ENCODE assay signal across 8 cellular contexts in the genomic region with DNA sequence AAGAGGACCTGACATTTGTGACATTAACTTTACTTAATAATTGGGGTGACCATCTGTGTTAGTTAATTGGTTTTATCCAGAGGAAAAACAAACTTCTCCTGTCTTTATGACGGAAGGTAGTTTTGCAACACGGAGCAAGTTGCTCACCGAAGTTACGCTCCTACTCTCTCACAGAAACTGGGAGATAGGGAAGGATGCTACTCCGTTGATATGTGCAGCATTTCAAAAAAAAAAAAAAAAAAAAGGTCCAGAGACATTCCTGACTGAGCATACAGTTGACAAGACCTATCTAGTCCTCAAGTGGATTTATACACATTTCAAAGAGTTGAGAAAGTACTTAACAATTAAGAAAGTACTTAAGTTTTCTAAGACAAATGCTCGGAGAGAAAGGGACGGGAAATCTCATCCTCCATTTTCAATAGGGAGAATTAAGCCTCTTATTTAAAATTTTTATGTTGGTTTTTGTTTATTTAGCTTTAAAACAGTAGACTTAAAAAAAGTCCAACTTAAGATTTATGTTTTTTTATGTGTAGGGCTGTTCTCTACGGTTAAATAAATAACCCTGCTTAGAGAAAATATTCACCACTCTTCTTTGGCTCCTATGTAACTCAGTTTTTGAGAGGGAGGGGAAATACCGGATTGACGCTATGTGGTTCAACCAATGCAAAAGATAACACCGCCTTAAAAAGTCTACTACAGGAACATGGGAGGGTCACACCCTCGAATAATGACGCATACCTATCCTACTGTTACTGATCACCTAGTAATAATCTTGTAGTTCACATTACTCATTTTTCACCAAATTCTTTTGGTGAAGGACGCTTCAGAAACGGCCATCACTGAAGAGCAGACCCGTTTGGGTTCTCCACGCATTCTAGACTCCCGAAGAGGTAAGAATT. TPM values are rescaled to one million over a fixed set of nuclear protein-coding genes. Genes with fewer than 3 reads are reported as not detected.
DNase-seq lines count a peak whose midpoint lies in the region; ATAC-seq and TF ChIP-seq lines count a peak whose summit lies in the region.

A gene (plus strand): TSS at position 787 of the 899 bp plus-strand sequence. CDS start 50,286 bp downstream, outside the sequence.

- peak within 1 kb of the TSS; percentile 92 for H3K9ac ChIP-seq in HCT116 (ENCODE audit: low read length)

- H3K4me3 ChIP-seq in GM12864 (ENCODE audit: low read depth, low read length) = peak within 1 kb of the TSS; percentile 90
- H3K4me3 ChIP-seq in HCT116 (replicated peaks in 1 of 2; ENCODE audit: low read depth in 1 of 2, low read length in 2 of 2) = peak within 1 kb of the TSS; percentile 80 to 86
- peak within 1 kb of the TSS; percentile 87 to 97 (median 95) for H3K4me3 ChIP-seq in esophagus muscularis mucosa
- H3K4me3 ChIP-seq in tibial nerve = peak within 1 kb of the TSS; percentile 86 to 99 (median 90)

- CTCF ChIA-PET in HCT116 (lab: Charles Lee) = interaction anchor here (1.0 kb wide), 1 partner anchor 105 kb away, joined by 3 read pairs; no protein-coding TSS in a partner anchor

- DNase-seq in GM12864 (ENCODE audit: low read depth) (peak; percentile 70), HCT116 (ENCODE audit: low read depth, low spot score) (peak; percentile 75), NAMALWA (ENCODE audit: low spot score) (peak; percentile 60), esophagus muscularis mucosa (ENCODE audit: extremely low spot score) (no peak), tibial nerve (ENCODE audit: low spot score in 2 of 2) (peak in 1 of 2 donors; percentile 36), NCI-H2171 (lab: John Stamatoyannopoulos, UW) (no peak)
- DNase-seq in activated CD8-positive, alpha-beta memory T cell treated with anti-CD3 and anti-CD28 coated beads, Interleukin-2, amount 50 U/mL, for 4 hours = peak; percentile 29
- DNase-seq in naive thymus-derived CD8-positive, alpha-beta T cell = peak in 8 of 10 donors; percentile 48 to 80 (median 66)

- peaks cover 8 to 22% (median 17%) of the 10 kb centered on the region in 4 donors for H3K4me1 Mint-ChIP-seq in naive thymus-derived CD8-positive, alpha-beta T cell

- H3K36me3 Mint-ChIP-seq in naive thymus-derived CD8-positive, alpha-beta T cell = no peaks in the 10 kb centered on the region

- peaks cover 0 to 1% (median 0%) of the 10 kb centered on the region in 5 donors for H3K27me3 Mint-ChIP-seq in naive thymus-derived CD8-positive, alpha-beta T cell

- BruUV-seq in HCT116 (replicated peaks; lab: Mats Ljungman, UMichigan) = no TSS peak

- peak within 1 kb of the TSS; percentile 87 for H3K4me2 ChIP-seq in HCT116 (ENCODE audit: low read length)

- no peak for TF ChIP-seq RAD21 in HCT116 (IDR thresholded peaks at IDR 0.05; ENCODE audit: low read depth)

- no peaks in the 10 kb centered on the region for H3K27me3 ChIP-seq in HCT116 (ENCODE audit: insufficient read depth, low read length)
- H3K27me3 ChIP-seq in esophagus muscularis mucosa = no peaks in the 10 kb centered on the region
- H3K27me3 ChIP-seq in tibial nerve = no peaks in the 10 kb centered on the region

- no peaks in the 10 kb centered on the region for H3K79me2 ChIP-seq in HCT116 (ENCODE audit: insufficient read depth, low read length)

- H3K9me3 ChIP-seq in HCT116 (ENCODE audit: control insufficient read depth in 1 of 2, insufficient read depth in 1 of 2, low read depth in 1 of 2, low read length in 2 of 2) (no peaks in the 10 kb centered on the region), esophagus muscularis mucosa (no peaks in the 10 kb centered on the region), tibial nerve (no peaks in the 10 kb centered on the region)

- peak; percentile 15 for ATAC-seq in HCT116
- peak; percentile 27 to 46 for ATAC-seq in naive thymus-derived CD8-positive, alpha-beta T cell

- H3K27ac Mint-ChIP-seq in naive thymus-derived CD8-positive, alpha-beta T cell = peak within 1 kb of the TSS; percentile 77 to 97 (median 94)

- intact Hi-C loops in HCT116 (cut with micrococcal nuclease) (loop anchor here (2.0 to 5.0 kb wide), 2 partner anchors 19 to 45 kb away; no protein-coding TSS in a partner anchor), esophagus muscularis mucosa (cut with DNase I) (loop anchor here (2.0 to 10.0 kb wide), 3 partner anchors 19 to 577 kb away; no protein-coding TSS in a partner anchor)

- H3K9me3 Mint-ChIP-seq in naive thymus-derived CD8-positive, alpha-beta T cell = no peaks in the 10 kb centered on the region

- POLR2A ChIA-PET in HCT116 (lab: Charles Lee) = interaction anchor here (2.7 kb wide), 1 partner anchor 19 kb away, joined by 13 read pairs; no protein-coding TSS in a partner anchor
- POLR2A ChIA-PET in naive thymus-derived CD8-positive, alpha-beta T cell (lab: Charles Lee) = interaction anchor here (0.7 to 1.4 kb wide), 4 partner anchors 18 to 929 kb away, joined by 3 to 8 read pairs (median 4); a partner anchor contains a TSS

- peaks cover 4 to 20% of the 10 kb centered on the region in 2 experiments; a peak in 3 of 4 replicates for H3K4me1 ChIP-seq in HCT116 (ENCODE audit: control insufficient read depth in 1 of 2, insufficient read depth in 2 of 2, low read length in 2 of 2)
- peaks cover 8 to 37% (median 26%) of the 10 kb centered on the region in 4 donors for H3K4me1 ChIP-seq in esophagus muscularis mucosa
- H3K4me1 ChIP-seq in tibial nerve = peaks cover 0 to 52% (median 1%) of the 10 kb centered on the region in 4 donors

- WGBS in esophagus muscularis mucosa = 27% methylated on average over 18 of the region's 18 CpGs
- 18 to 21% methylated on average over 18 of the region's 18 CpGs for WGBS in tibial nerve, 2 donors

- H3K36me3 ChIP-seq in HCT116 (ENCODE audit: control insufficient read depth in 1 of 2, insufficient read depth in 2 of 2, low read length in 2 of 2) = no peaks in the 10 kb centered on the region
- no peaks in the 10 kb centered on the region for H3K36me3 ChIP-seq in esophagus muscularis mucosa
- H3K36me3 ChIP-seq in tibial nerve = no peaks in the 10 kb centered on the region

- H3K4me3 Mint-ChIP-seq in naive thymus-derived CD8-positive, alpha-beta T cell = peak within 1 kb of the TSS; percentile 87 to 96 (median 92)

- peak; percentile 28 for TF ChIP-seq POLR2A in HCT116 (IDR thresholded peaks at IDR 0.05; ENCODE audit: borderline replicate concordance, extremely low read depth, insufficient read depth, insufficient read length)
- TF ChIP-seq POLR2A in esophagus muscularis mucosa (IDR thresholded peaks at IDR 0.05; ENCODE audit: low read depth) = peak; percentile 31
- peak; percentile 46 to 47 for TF ChIP-seq POLR2A in tibial nerve (IDR thresholded peaks at IDR 0.05)

- RAD21 ChIA-PET in HCT116 (lab: Charles Lee; ENCODE audit: low non-redundant PET in 1 of 2, low total read pairs in 2 of 2, uncharacterized antibody in 2 of 2, unreplicated experiment in 2 of 2) = no interaction called here

- TF ChIP-seq EP300 in esophagus muscularis mucosa (IDR thresholded peaks at IDR 0.05) (no peak), tibial nerve (IDR thresholded peaks at IDR 0.05) (peak in 1 of 2 donors; percentile 57)

- TF ChIP-seq CTCF in GM12864 (IDR thresholded peaks at IDR 0.05; ENCODE audit: low read depth, low read length, missing control alignments) (no peak), HCT116 (IDR thresholded peaks at IDR 0.05 in 2 of 3, conservative IDR thresholded peaks at IDR 0.05 in 1 of 3; ENCODE audit: borderline replicate concordance in 1 of 3, insufficient read depth in 1 of 3, low read depth in 2 of 3, low read length in 2 of 3) (no peak), esophagus muscularis mucosa (IDR thresholded peaks at IDR 0.05) (no peak), tibial nerve (IDR thresholded peaks at IDR 0.05) (no peak)

- peak within 1 kb of the TSS; percentile 68 for H3K27ac ChIP-seq in HCT116 (ENCODE audit: low read depth, low read length)
- peak within 1 kb of the TSS; percentile 98 to 99 (median 98) for H3K27ac ChIP-seq in esophagus muscularis mucosa (replicated peaks in 1 of 4)
- peak within 1 kb of the TSS; percentile 96 to 100 (median 97) for H3K27ac ChIP-seq in tibial nerve

- no peaks in the 10 kb centered on the region for H3K9me2 ChIP-seq in HCT116 (ENCODE audit: insufficient read depth)

- no peaks in the 10 kb centered on the region for H4K20me1 ChIP-seq in HCT116 (ENCODE audit: insufficient read depth)

- no peak within 1 kb of the TSS for H2AFZ ChIP-seq in HCT116 (ENCODE audit: low read depth, low read length, poor library complexity, severe bottlenecking)

TF ChIP-seq in HCT116, 20 proteins besides CTCF, POLR2A, EP300 and RAD21:
- TF ChIP-seq, protein P1, sequence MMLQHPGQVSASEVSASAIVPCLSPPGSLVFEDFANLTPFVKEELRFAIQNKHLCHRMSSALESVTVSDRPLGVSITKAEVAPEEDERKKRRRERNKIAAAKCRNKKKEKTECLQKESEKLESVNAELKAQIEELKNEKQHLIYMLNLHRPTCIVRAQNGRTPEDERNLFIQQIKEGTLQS (IDR thresholded peaks at IDR 0.05) = no peak
- TF ChIP-seq FOSL1 (IDR thresholded peaks at IDR 0.05; ENCODE audit: low read depth) (0 out of 2 replicates have a peak, but pooled peaks have one; percentile 30), JUND (IDR thresholded peaks at IDR 0.05) (peak; percentile 8; the same call in 1 of the 2 replicates), CBX3 (IDR thresholded peaks at IDR 0.05; ENCODE audit: low read depth) (peak; percentile 13; the same call in 1 of the 2 replicates), POLR2AphosphoS5 (IDR thresholded peaks at IDR 0.05; ENCODE audit: low read depth, low read length) (peak; percentile 68)

RNA-seq across cellular contexts. Expression of the gene that starts here (rescaled TPM):
- 32.0 TPM for total RNA-seq in HCT116 (2021; ENCODE audit: unreplicated experiment)
- 5.8 TPM in 2 replicates for polyA plus RNA-seq in HCT116 (2012)
- total RNA-seq in esophagus muscularis mucosa = 10 to 100 TPM; 17.6 to 32.8 (median 25.4) TPM
- total RNA-seq in naive thymus-derived CD8-positive, alpha-beta T cell = 10 to 100 TPM; 11.4 to 13.8 TPM
- 10 to 100 TPM in 1 of 3 donors, 1 to 10 TPM in 2; 8.8 to 15.0 (median 8.9) TPM for polyA plus RNA-seq in naive thymus-derived CD8-positive, alpha-beta T cell
- total RNA-seq in tibial nerve = 10 to 100 TPM; 28.5 to 50.9 (median 39.6) TPM

Comparison
In these comparisons a context has a peak if more than half of its experiments do, and no peak if none do; other contexts are left out.
1. DNase-seq: peak in GM12864 (single experiment), HCT116 (single experiment), NAMALWA (single experiment), activated CD8-positive, alpha-beta memory T cell treated with anti-CD3 and anti-CD28 coated beads, Interleukin-2, amount 50 U/mL, for 4 hours (single experiment) and naive thymus-derived CD8-positive, alpha-beta T cell (8 of 10); none in esophagus muscularis mucosa (single experiment) and NCI-H2171 (single experiment).
2. Peak in every context shown above with its lines, with median percentiles within 50 percentile points of each other: H3K4me3 ChIP-seq, H3K27ac ChIP-seq and POLR2A ChIP-seq.